ENCODE assay signal across 27 cellular contexts in the genomic region with DNA sequence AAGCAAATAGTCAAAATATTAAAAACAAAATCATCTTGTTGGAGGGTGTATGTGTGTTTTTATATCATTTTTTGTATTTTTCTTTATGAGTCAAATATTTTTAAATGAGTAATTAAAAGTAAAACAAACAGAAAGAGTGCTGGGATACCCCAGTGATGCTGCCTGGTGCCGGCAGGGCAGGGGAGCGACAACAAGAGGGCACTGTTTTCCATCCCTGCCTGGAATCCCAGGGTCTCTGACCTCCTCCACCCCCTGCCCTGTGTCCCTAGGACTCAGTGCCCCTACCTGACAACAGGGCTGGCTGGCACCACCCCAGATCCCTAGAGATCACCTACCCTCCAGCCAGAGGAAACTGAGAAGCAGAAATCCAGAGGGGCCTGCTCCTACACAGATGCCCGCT. TPM values are rescaled to one million over a fixed set of nuclear protein-coding genes. Genes with fewer than 3 reads are reported as not detected.
DNase-seq lines count a peak whose midpoint lies in the region; ATAC-seq and TF ChIP-seq lines count a peak whose summit lies in the region.
"Had no signal": no experiment of that assay in that cellular context is flagged by ENCODE, and none has a peak within 500 bp of the region (broad histone marks: within the 10 kb centered on the region; RNA-seq: fewer than 3 reads in every experiment).

No MANE protein-coding gene starts in this region.

- no peak for ATAC-seq in sciatic nerve
- ATAC-seq: activated T-cell treated with anti-CD3 and anti-CD28 coated beads, Interleukin-2, amount 50 U/mL, for 4 hours; foreskin keratinocyte; stimulated activated naive CD8-positive, alpha-beta T cell treated with anti-CD3 and anti-CD28 coated beads, Interleukin-15, Interleukin-2, amounts not matched to agents 100 U/mL and 50 U/mL, for 24 hours; T-helper 17 cell had no signal

- no peak overlapping the region for H3K27ac ChIP-seq in A673 (ENCODE audit: low read depth, low read length, poor library complexity, severe bottlenecking)
- H3K27ac ChIP-seq: foreskin keratinocyte, RWPE1, SK-N-MC, uterus had no signal

- H3K4me3 Mint-ChIP-seq in HFFc6: no peak overlapping the region
- H3K4me3 Mint-ChIP-seq: activated CD4-positive, alpha-beta T cell treated with anti-CD3 and anti-CD28 coated beads, Interleukin-2, amount 10 ng/mL, durations not matched to agents 7 days and 5 days; activated T-cell treated with anti-CD3 and anti-CD28 coated beads, Interleukin-2, amount 50 U/mL, for 4 hours; brain; memory B cell had no signal

- CTCF ChIA-PET in A673 (lab: Charles Lee): no interaction called here

- no TSS peak for BruUV-seq in A673 (replicated peaks; lab: Mats Ljungman, UMichigan)

- H3K9me3 Mint-ChIP-seq in HFFc6: no peaks in the 10 kb centered on the region
- H3K9me3 Mint-ChIP-seq: activated CD4-positive, alpha-beta T cell treated with anti-CD3 and anti-CD28 coated beads, Interleukin-2, amount 10 ng/mL, durations not matched to agents 7 days and 5 days; activated T-cell treated with anti-CD3 and anti-CD28 coated beads, Interleukin-2, amount 50 U/mL, for 4 hours; brain; CD8-positive, alpha-beta memory T cell; IgD-negative memory B cell; memory B cell had no signal

- POLR2A ChIA-PET in A673 (lab: Charles Lee; ENCODE audit: low non-redundant PET): no interaction called here

- H3K27me3 Mint-ChIP-seq in HFFc6 (ENCODE audit: insufficient read depth): no peaks in the 10 kb centered on the region; the same call in 1 of the 2 replicates
- H3K27me3 Mint-ChIP-seq: B cell, IgD-negative memory B cell, memory B cell, T-helper 17 cell had no signal

- H3K36me3 ChIP-seq in A673 (ENCODE audit: insufficient read depth, low read length, poor library complexity, severe bottlenecking) (no peaks in the 10 kb centered on the region), MG63 (no peaks in the 10 kb centered on the region)
- H3K36me3 ChIP-seq: uterus had no signal

- 0 out of 2 replicates have a peak, but pooled peaks have one; percentile 15 for TF ChIP-seq CTCF in A673 (conservative IDR thresholded peaks at IDR 0.05; ENCODE audit: low read depth, low read length)
- peak; percentile 41 for TF ChIP-seq CTCF in HFFc6 (IDR thresholded peaks at IDR 0.05)
- TF ChIP-seq CTCF in astrocyte of the cerebellum (IDR thresholded peaks at IDR 0.05; ENCODE audit: low read depth, low read length, missing control alignments): peak; percentile 19
- peak; percentile 3 for TF ChIP-seq CTCF in fibroblast of villous mesenchyme (IDR thresholded peaks at IDR 0.05; ENCODE audit: insufficient read depth, low read depth, low read length)

- no peaks in the 10 kb centered on the region for H3K4me1 ChIP-seq in A673 (ENCODE audit: insufficient read depth, low read length, poor library complexity, severe bottlenecking)
- H3K4me1 ChIP-seq: foreskin keratinocyte, uterus had no signal

- DNase-seq in A673 (ENCODE audit: low spot score) (no peak), HFFc6 (no peak), astrocyte of the cerebellum (ENCODE audit: low read depth) (no peak), fibroblast of villous mesenchyme (ENCODE audit: low read depth) (no peak), sciatic nerve (ENCODE audit: low spot score) (no peak), MG63 (no peak), T1000 (lab: John Stamatoyannopoulos, UW) (no peak), midbrain (lab: John Stamatoyannopoulos, UW) (no peak)
- DNase-seq: activated CD4-positive, alpha-beta T cell treated with anti-CD3 and anti-CD28 coated beads, Interleukin-2, amount 10 ng/mL, durations not matched to agents 7 days and 5 days; activated naive CD4-positive, alpha-beta T cell; activated T-cell treated with anti-CD3 and anti-CD28 coated beads, Interleukin-2, amount 50 U/mL, for 4 hours; CD8-positive, alpha-beta memory T cell; foreskin keratinocyte; NCI-H2029; NCI-H2227 treated with DMSO at 0.1 percent for 48 hours; NCI-H748 treated with DMSO at 0.1 percent for 48 hours; stimulated activated naive CD8-positive, alpha-beta T cell treated with anti-CD3 and anti-CD28 coated beads, Interleukin-15, Interleukin-2, amounts not matched to agents 100 U/mL and 50 U/mL, for 24 hours; T-helper 17 cell; uterus had no signal

- H3K4me1 Mint-ChIP-seq in HFFc6 (ENCODE audit: low read depth): peaks cover 5% of the 10 kb centered on the region; the same call in 1 of the 2 replicates
- H3K4me1 Mint-ChIP-seq: brain had no signal

- H3K4me3 ChIP-seq in A673 (ENCODE audit: low read depth, low read length, poor library complexity, severe bottlenecking) (no peak overlapping the region), astrocyte of the cerebellum (ENCODE audit: low read depth, low read length) (no peak overlapping the region), fibroblast of villous mesenchyme (ENCODE audit: low read depth, low read length) (no peak overlapping the region), MG63 (no peak overlapping the region)
- H3K4me3 ChIP-seq: SK-N-MC, uterus had no signal

- H3K27me3 ChIP-seq in A673 (replicated peaks; ENCODE audit: insufficient read depth, low read depth, low read length, poor library complexity) (no peaks in the 10 kb centered on the region), MG63 (no peaks in the 10 kb centered on the region)
- H3K27me3 ChIP-seq: uterus had no signal

- no peaks in the 10 kb centered on the region for H3K36me3 Mint-ChIP-seq in HFFc6 (ENCODE audit: low read depth)
- H3K36me3 Mint-ChIP-seq: brain; CD8-positive, alpha-beta memory T cell; IgD-negative memory B cell; memory B cell had no signal

- in situ Hi-C loops in astrocyte of the cerebellum (cut with HindIII; ENCODE audit: low sequenced_read_pairs): no loop called here

- H3K9me3 ChIP-seq in A673 (ENCODE audit: low read depth, low read length, poor library complexity, severe bottlenecking) (no peaks in the 10 kb centered on the region), MG63 (no peaks in the 10 kb centered on the region)
- H3K9me3 ChIP-seq: uterus had no signal

- H3K27ac Mint-ChIP-seq in HFFc6: no peak overlapping the region
- H3K27ac Mint-ChIP-seq: B cell, brain, IgD-negative memory B cell, memory B cell, progenitor cell of endocrine pancreas, T-helper 17 cell had no signal

- intact Hi-C loops in A673 (cut with micrococcal nuclease; ENCODE audit: unreplicated experiment) (loop anchor here (10.0 kb wide), 1 partner anchor 410 kb away; no protein-coding TSS in a partner anchor), sciatic nerve (cut with DNase I) (no loop called here)

RNA-seq across cellular contexts. Expression of gene HMGA1, which starts 41.9 kb away (rescaled TPM):
- total RNA-seq in A673 (2021): 248 and 290 TPM in 2 replicates
- total RNA-seq in HFFc6 (2021; fragmentation: NEBNext Ultra II Directional; extraction: Animal tissue kit (Norgen Biotek cat#: 25700)): 1,000 to 10,000 TPM in 4 of 6 experiments, 100 to 1,000 TPM in 2; 687 to 1,047 (median 1,018) TPM
- 65.2 and 111 TPM in 2 replicates for total RNA-seq in fibroblast of villous mesenchyme
- total RNA-seq in sciatic nerve: 29.0 TPM
- 65.7 and 74.6 TPM in 2 replicates for total RNA-seq in MG63 (2014; rRNA removed; shearing (Covaris generic); ENCODE audit: low replicate concordance)

RNA-seq across cellular contexts. Expression of gene GRM4, which starts 48.9 kb away (rescaled TPM):
- total RNA-seq in A673 (2021) (0.26 and 0.41 TPM in 2 replicates), fibroblast of villous mesenchyme (under 0.01 TPM in 2 replicates), sciatic nerve (not detected)
- total RNA-seq in HFFc6 (2021; fragmentation: NEBNext Ultra II Directional; extraction: Animal tissue kit (Norgen Biotek cat#: 25700)): under 1 TPM in 2 of 6 experiments, not detected in 4; 0.12 to 0.14 TPM
- total RNA-seq in MG63 (2014; rRNA removed; shearing (Covaris generic); ENCODE audit: low replicate concordance): not detected in 2 replicates
- total RNA-seq: activated CD4-positive, alpha-beta T cell treated with anti-CD3 and anti-CD28 coated beads, Interleukin-2, amount 10 ng/mL, durations not matched to agents 7 days and 5 days; B cell; CD8-positive, alpha-beta memory T cell; H4; T-helper 17 cell had no signal

RNA-seq across cellular contexts. Expression of gene SMIM29, which starts 54.0 kb away (rescaled TPM):
- total RNA-seq in A673 (2021) (19.1 and 24.0 TPM in 2 replicates), fibroblast of villous mesenchyme (22.5 and 30.9 TPM in 2 replicates), sciatic nerve (31.6 TPM)
- 10 to 100 TPM; 35.0 to 44.8 (median 36.9) TPM for total RNA-seq in HFFc6 (2021; fragmentation: NEBNext Ultra II Directional; extraction: Animal tissue kit (Norgen Biotek cat#: 25700))
- 2.4 and 12.0 TPM in 2 replicates for total RNA-seq in MG63 (2014; rRNA removed; shearing (Covaris generic); ENCODE audit: low replicate concordance)
